ENCODE assay signal across 12 cellular contexts in the genomic region with DNA sequence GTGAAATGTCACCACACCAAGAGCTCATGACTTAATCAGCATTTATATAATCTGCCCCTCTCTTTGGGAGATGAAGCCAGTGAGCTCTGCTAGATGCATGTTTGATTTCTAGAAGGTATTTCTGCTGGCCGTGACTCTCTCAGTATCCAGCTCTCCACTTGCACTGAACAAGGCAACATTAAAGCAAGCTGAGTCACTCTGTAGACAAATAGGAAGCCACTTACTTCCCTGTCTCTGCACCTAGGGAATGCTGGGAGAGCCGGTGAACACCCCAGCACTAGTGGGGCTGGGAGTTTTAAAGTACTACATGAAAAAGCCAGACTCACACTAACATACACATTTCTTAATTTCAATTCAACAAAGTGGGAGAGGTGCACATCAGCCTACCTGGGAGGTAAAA.
DNase-seq lines count a peak whose midpoint lies in the region; ATAC-seq, FAIRE-seq and TF ChIP-seq lines count a peak whose summit lies in the region.
"Had no signal": no experiment of that assay in that cellular context is flagged by ENCODE, and none has a peak within 500 bp of the region (broad histone marks: within the 10 kb centered on the region; RNA-seq: fewer than 3 reads in every experiment).

No MANE protein-coding gene starts in this region.

- no peak overlapping the region for H2AK5ac ChIP-seq in mesenchymal stem cell (ENCODE audit: low read length, severe bottlenecking)

- no peak overlapping the region for H4K91ac ChIP-seq in mesenchymal stem cell (ENCODE audit: low read length)

- no peak for FAIRE-seq in GM12878 (lab: Jason Lieb, UNC)
- FAIRE-seq: G401.6, kidney had no signal

- no peak overlapping the region for H3K4ac ChIP-seq in mesenchymal stem cell (ENCODE audit: low read depth in 1 of 2, low read length in 2 of 2)

- peaks cover 0 to 3% (median 0%) of the 10 kb centered on the region in 7 donors for H3K9me3 Mint-ChIP-seq in CD14-positive monocyte
- H3K9me3 Mint-ChIP-seq: activated T-cell treated with anti-CD3 and anti-CD28 coated beads, Interleukin-2, amount 50 U/mL, for 24 hours had no signal

- no peaks in the 10 kb centered on the region for H3K36me3 Mint-ChIP-seq in CD14-positive monocyte

- H3K36me3 ChIP-seq in GM12878 (ENCODE audit: control insufficient read depth in 2 of 2, insufficient read depth in 2 of 2, low read length in 1 of 2) (no peaks in the 10 kb centered on the region), mesenchymal stem cell (ENCODE audit: control insufficient read depth in 1 of 2, insufficient read depth in 2 of 2, low read depth in 1 of 2, low read length in 2 of 2) (no peaks in the 10 kb centered on the region), esophagus muscularis mucosa (no peaks in the 10 kb centered on the region), SK-N-SH (replicated peaks in 1 of 2; ENCODE audit: control insufficient read depth in 1 of 2, insufficient read depth in 2 of 2, low read length in 1 of 2) (no peaks in the 10 kb centered on the region)

- H3K4me1 ChIP-seq in GM12878 (ENCODE audit: control insufficient read depth, insufficient read depth, low read length) (peaks cover 14% of the 10 kb centered on the region), mesenchymal stem cell (ENCODE audit: control insufficient read depth, insufficient read depth, low read depth, low read length) (no peaks in the 10 kb centered on the region), esophagus muscularis mucosa (peaks cover 0 to 8% (median 1%) of the 10 kb centered on the region in 4 donors), SK-N-SH (ENCODE audit: control insufficient read depth in 1 of 2, insufficient read depth in 2 of 2, low read depth in 1 of 2, low read length in 1 of 2) (no peaks in the 10 kb centered on the region)

- SMC1A ChIA-PET in GM12878 (lab: Charles Lee; ENCODE audit: uncharacterized antibody, unreplicated experiment): interaction anchor here (0.7 to 5.8 kb wide), 21 partner anchors 8 to 317 kb away, joined by 3 to 39 read pairs (median 5); a partner anchor contains a TSS

- peak overlapping the region; percentile 63 for H3K4me2 ChIP-seq in GM12878 (ENCODE audit: control insufficient read depth, insufficient read depth)
- no peak overlapping the region for H3K4me2 ChIP-seq in mesenchymal stem cell (ENCODE audit: low read length, poor library complexity, severe bottlenecking)
- H3K4me2 ChIP-seq in SK-N-SH: no peak overlapping the region

- RAD21 ChIA-PET in GM12878 (lab: Charles Lee; ENCODE audit: unreplicated experiment): interaction anchor here (0.9 to 4.4 kb wide), 14 partner anchors 10 to 112 kb away, joined by 3 to 19 read pairs (median 7); a partner anchor contains a TSS

- CTCF ChIA-PET in GM12878 (lab: Yijun Ruan, JAX): interaction anchor here (1.0 to 2.2 kb wide), 9 partner anchors 11 to 112 kb away, joined by 3 to 10 read pairs (median 4); no protein-coding TSS in a partner anchor
- CTCF ChIA-PET in SK-N-SH (lab: Yijun Ruan, JAX): interaction anchor here (1.1 kb wide), 1 partner anchor 12 kb away, joined by 3 read pairs; no protein-coding TSS in a partner anchor

- TF ChIP-seq EP300 in GM12878 (IDR thresholded peaks at IDR 0.05; ENCODE audit: borderline replicate concordance in 1 of 2, control insufficient read depth in 1 of 2, low read depth in 2 of 2, low read length in 2 of 2) (no peak), esophagus muscularis mucosa (IDR thresholded peaks at IDR 0.05) (no peak), SK-N-SH (IDR thresholded peaks at IDR 0.05; ENCODE audit: borderline replicate concordance in 1 of 2, low read depth in 1 of 2, low read length in 1 of 2) (no peak)

- H3K9me2 ChIP-seq in SK-N-SH: no peaks in the 10 kb centered on the region

- H3K27ac ChIP-seq in HL-60 (replicated peaks) (peak overlapping the region; percentile 66), GM12878 (ENCODE audit: control insufficient read depth, insufficient read depth) (peak overlapping the region; percentile 68), mesenchymal stem cell (ENCODE audit: low read length, poor library complexity, severe bottlenecking) (no peak overlapping the region), esophagus muscularis mucosa (replicated peaks in 1 of 4) (no peak overlapping the region), SK-N-SH (ENCODE audit: low read depth in 2 of 2, low read length in 1 of 2) (no peak overlapping the region)

- no peak overlapping the region for H2BK15ac ChIP-seq in mesenchymal stem cell (ENCODE audit: low read depth, poor library complexity, severe bottlenecking)

- BruUV-seq in GM12878 (replicated peaks; lab: Mats Ljungman, UMichigan): TSS peak; percentile 73

- H3K9ac ChIP-seq in GM12878 (ENCODE audit: control insufficient read depth, insufficient read depth, low read length): peak overlapping the region; percentile 49
- peak overlapping the region; percentile 7 for H3K9ac ChIP-seq in mesenchymal stem cell (ENCODE audit: low read length)
- H3K9ac ChIP-seq in SK-N-SH: no peak overlapping the region

- H3K14ac ChIP-seq in mesenchymal stem cell (ENCODE audit: low read length in 2 of 2): no peak overlapping the region

- H3K79me1 ChIP-seq in mesenchymal stem cell (replicated peaks; ENCODE audit: low read length, poor library complexity, severe bottlenecking): no peaks in the 10 kb centered on the region

- peak overlapping the region; percentile 37 for H4K8ac ChIP-seq in mesenchymal stem cell (ENCODE audit: low read length)

- no peaks in the 10 kb centered on the region for H3F3A ChIP-seq in SK-N-SH (replicated peaks; ENCODE audit: insufficient read depth)

- H3K23ac ChIP-seq in mesenchymal stem cell (ENCODE audit: low read length in 2 of 2): no peak overlapping the region

- TF ChIP-seq CTCF in CD14-positive monocyte (IDR thresholded peaks at IDR 0.05) (no peak), HL-60 (IDR thresholded peaks at IDR 0.05; ENCODE audit: insufficient read depth, low read length) (no peak), GM12878 (IDR thresholded peaks at IDR 0.05 in 2 of 3, conservative IDR thresholded peaks at IDR 0.05 in 1 of 3; ENCODE audit: control insufficient read depth in 2 of 3, extremely low read depth in 1 of 3, insufficient read depth in 1 of 3, low read depth in 3 of 3, low read length in 3 of 3) (no peak), esophagus muscularis mucosa (IDR thresholded peaks at IDR 0.05) (no peak), SK-N-SH (IDR thresholded peaks at IDR 0.05) (no peak)

- H3K27me3 Mint-ChIP-seq in CD14-positive monocyte (ENCODE audit: low read depth in 3 of 3): peaks cover 0 to 3% (median 0%) of the 10 kb centered on the region in 3 donors

- H4K20me1 ChIP-seq in GM12878 (ENCODE audit: control insufficient read depth, insufficient read depth) (no peaks in the 10 kb centered on the region), SK-N-SH (ENCODE audit: insufficient read depth) (no peaks in the 10 kb centered on the region)

- H3K9me3 ChIP-seq in GM12878 (replicated peaks; ENCODE audit: control insufficient read depth, insufficient read depth, low read length) (no peaks in the 10 kb centered on the region; the same call in 2 of the 3 replicates), mesenchymal stem cell (ENCODE audit: control insufficient read depth, low read length) (peaks cover 10% of the 10 kb centered on the region), esophagus muscularis mucosa (no peaks in the 10 kb centered on the region), SK-N-SH (no peaks in the 10 kb centered on the region)

- DNase-seq in CD14-positive monocyte (ENCODE audit: low spot score): no peak
- DNase-seq in HL-60 (ENCODE audit: low read depth in 1 of 2, low spot score in 1 of 2): peak in 1 of 2 experiments; percentile 26
- no peak for DNase-seq in GM12878 (ENCODE audit: low read depth, low spot score)
- DNase-seq in mesenchymal stem cell: no peak
- no peak for DNase-seq in esophagus muscularis mucosa (ENCODE audit: extremely low spot score)
- no peak for DNase-seq in SK-N-SH
- no peak for DNase-seq in activated CD4-positive, alpha-beta T cell treated with anti-CD3 and anti-CD28 coated beads, Interleukin-2, amount 50 U/mL, for 48 hours
- DNase-seq: activated T-cell treated with anti-CD3 and anti-CD28 coated beads, Interleukin-2, amount 50 U/mL, for 24 hours; kidney; SW 1271 had no signal

- H3K27me3 ChIP-seq in HL-60 (ENCODE audit: insufficient read depth, poor library complexity, severe bottlenecking): no peaks in the 10 kb centered on the region
- H3K27me3 ChIP-seq in GM12878 (replicated peaks in 1 of 2; ENCODE audit: control insufficient read depth in 2 of 2, insufficient read depth in 2 of 2, low read length in 1 of 2): no peaks in the 10 kb centered on the region
- H3K27me3 ChIP-seq in mesenchymal stem cell (ENCODE audit: control insufficient read depth in 1 of 2, insufficient read depth in 1 of 2, low read length in 2 of 2): no peaks in the 10 kb centered on the region
- H3K27me3 ChIP-seq in esophagus muscularis mucosa: no peaks in the 10 kb centered on the region
- H3K27me3 ChIP-seq in SK-N-SH (ENCODE audit: insufficient read depth): no peaks in the 10 kb centered on the region

- no peak; the same call in 2 of the 3 replicates for ATAC-seq in GM12878
- ATAC-seq in HG02973 (IDR thresholded peaks at IDR 0.05; ENCODE audit: unreplicated experiment): no peak

- no peak overlapping the region for H2BK12ac ChIP-seq in mesenchymal stem cell (ENCODE audit: low read length in 2 of 2)

- intact Hi-C loops in CD14-positive monocyte (cut with micrococcal nuclease): loop anchor here in 1 of 2 donors (10.0 kb wide), 1 partner anchor 264 kb away; no protein-coding TSS in a partner anchor
- intact Hi-C loops in GM12878 (cut with micrococcal nuclease; ENCODE audit: unreplicated experiment): no loop called here
- intact Hi-C loops in esophagus muscularis mucosa (cut with DNase I): no loop called here

- H3K4me3 ChIP-seq in HL-60 (replicated peaks; ENCODE audit: insufficient read depth, low read length) (no peak overlapping the region), GM12878 (no peak overlapping the region), mesenchymal stem cell (ENCODE audit: insufficient read depth in 1 of 2, low read depth in 1 of 2, low read length in 2 of 2) (peak overlapping the region in 1 of 2 experiments; percentile 1), esophagus muscularis mucosa (no peak overlapping the region), SK-N-SH (ENCODE audit: low read depth in 2 of 2, low read length in 1 of 2) (no peak overlapping the region)

- TF ChIP-seq POLR2A in GM12878 (IDR thresholded peaks at IDR 0.05; ENCODE audit: low read depth, low read length) (no peak), esophagus muscularis mucosa (IDR thresholded peaks at IDR 0.05; ENCODE audit: low read depth) (no peak)

- H3K4me3 Mint-ChIP-seq in CD14-positive monocyte: peak overlapping the region; percentile 43 to 83
- H3K4me3 Mint-ChIP-seq: activated T-cell treated with anti-CD3 and anti-CD28 coated beads, Interleukin-2, amount 50 U/mL, for 24 hours had no signal

- H2AFZ ChIP-seq in GM12878 (ENCODE audit: control insufficient read depth, low read depth, low read length) (no peak overlapping the region; the same call in 1 of the 2 replicates), mesenchymal stem cell (ENCODE audit: low read depth, low read length) (no peak overlapping the region), SK-N-SH (ENCODE audit: low read depth) (no peak overlapping the region; the same call in 1 of the 2 replicates)

- 0% methylated on average over 2 of the region's 2 CpGs for WGBS in GM12878 (ENCODE audit: insufficient coverage, insufficient replicate concordance, low lambda C conversion rate, missing lambda C conversion rate)
- WGBS in mesenchymal stem cell: 22% methylated on average over 1 of the region's 2 CpGs
- 34% methylated on average over 2 of the region's 2 CpGs for WGBS in esophagus muscularis mucosa
- WGBS in SK-N-SH (ENCODE audit: low lambda C conversion rate): 52% methylated on average over 2 of the region's 2 CpGs

- in situ Hi-C loops in GM12878 (cut with MboI): no loop called here

- peaks cover 22% of the 10 kb centered on the region for H3K4me1 Mint-ChIP-seq in CD14-positive monocyte

- POLR2A ChIA-PET in GM12878 (lab: Charles Lee) (interaction anchor here (2.1 to 3.2 kb wide), 4 partner anchors 68 to 79 kb away, joined by 7 to 12 read pairs (median 10); a partner anchor contains a TSS), SK-N-SH (lab: Yijun Ruan, JAX) (no interaction called here)

- no peak for TF ChIP-seq RAD21 in GM12878 (IDR thresholded peaks at IDR 0.05; ENCODE audit: insufficient read depth, low read depth, low read length)
- TF ChIP-seq RAD21 in SK-N-SH (IDR thresholded peaks at IDR 0.05; ENCODE audit: low read length): no peak

- H3K79me2 ChIP-seq in GM12878 (ENCODE audit: control insufficient read depth, insufficient read depth, low read length): no peaks in the 10 kb centered on the region
- H3K79me2 ChIP-seq in SK-N-SH (ENCODE audit: insufficient read depth): no peaks in the 10 kb centered on the region

- no peak overlapping the region for H2BK120ac ChIP-seq in mesenchymal stem cell (ENCODE audit: low read depth, low read length)

- no peak overlapping the region for H3K18ac ChIP-seq in mesenchymal stem cell (ENCODE audit: low read depth in 1 of 2, low read length in 2 of 2)

- H3K27ac Mint-ChIP-seq in CD14-positive monocyte: peak overlapping the region; percentile 77 to 92 (median 83)
- H3K27ac Mint-ChIP-seq: activated T-cell treated with anti-CD3 and anti-CD28 coated beads, Interleukin-2, amount 50 U/mL, for 24 hours had no signal

- no peak overlapping the region for H2BK5ac ChIP-seq in mesenchymal stem cell (ENCODE audit: low read depth, low read length, poor library complexity, severe bottlenecking)

Comparison
In these comparisons a context has a peak if more than half of its experiments do, and no peak if none do; other contexts are left out.
1. H3K27ac ChIP-seq: peak in HL-60 (single experiment) and GM12878 (single experiment); none in mesenchymal stem cell (single experiment), esophagus muscularis mucosa (0 of 4) and SK-N-SH (0 of 2).